Comparison of ENCODE assay signal across 21 cellular contexts in genomic region chr1:186629341-186629740, GRCh38.
"Had no signal": no experiment of that assay in that cellular context is flagged by ENCODE, and none has a peak within 500 bp of the region (broad histone marks: within the 10 kb centered on the region; RNA-seq: fewer than 3 reads in every experiment).

No MANE protein-coding gene starts in this region.

- H3K9me3 ChIP-seq: esophagus squamous epithelium, gastrocnemius medialis, lower lobe of right lung, ovary, thyroid gland, vagina had no signal

- H3K36me3 ChIP-seq: esophagus squamous epithelium, gastrocnemius medialis, lower lobe of right lung, ovary, stomach, thyroid gland, vagina had no signal

- DNase-seq: cortex of kidney; effector memory CD8-positive, alpha-beta T cell; erythroblast; esophagus squamous epithelium; foreskin fibroblast; gastrocnemius medialis; head of caudate nucleus; left ventricle myocardium superior; lower lobe of right lung; natural killer cell; occipital lobe; ovary; posterior cingulate gyrus; stimulated activated CD4-positive, alpha-beta T cell treated with anti-CD3 and anti-CD28 coated beads, Interleukin-2, amount 100 ng/mL, for 24 hours; stimulated activated CD4-positive, alpha-beta T cell treated with anti-CD3 and anti-CD28 coated beads, Interleukin-4, amount 100 ng/mL, for 24 hours; stimulated activated naive CD4-positive, alpha-beta T cell treated with Interleukin-2 at 50 U/mL for 16 hours; stomach; thyroid gland; trophoblast cell had no signal

- H3K27me3 ChIP-seq: esophagus squamous epithelium, gastrocnemius medialis, ovary, stomach, thyroid gland, vagina had no signal

- ATAC-seq: effector memory CD8-positive, alpha-beta T cell; gastrocnemius medialis; left ventricle myocardium superior; lower lobe of right lung; natural killer cell; sciatic nerve had no signal

- H3K4me1 ChIP-seq: gastrocnemius medialis, thyroid gland, vagina had no signal

- H3K27ac ChIP-seq: esophagus squamous epithelium, gastrocnemius medialis, lower lobe of right lung, ovary, stomach, thyroid gland, vagina had no signal

- H3K4me3 ChIP-seq: esophagus squamous epithelium, gastrocnemius medialis, lower lobe of right lung, ovary, stomach, thyroid gland, vagina had no signal
